In genomic region chr16:4517812-4518211, GRCh38 we compare ENCODE assay signal across 9 cellular contexts. TPM values are rescaled to one million over a fixed set of nuclear protein-coding genes. Genes with fewer than 3 reads are reported as not detected.
DNase-seq lines count a peak whose midpoint lies in the region; ATAC-seq, FAIRE-seq and TF ChIP-seq lines count a peak whose summit lies in the region.
"Had no signal": no experiment of that assay in that cellular context is flagged by ENCODE, and none has a peak within 500 bp of the region (broad histone marks: within the 10 kb centered on the region; RNA-seq: fewer than 3 reads in every experiment).

No MANE protein-coding gene starts in this region.

- H2AFZ ChIP-seq in K562 (ENCODE audit: low read depth, low read length), result no peak overlapping the region

- H3K9me3 ChIP-seq in K562 (replicated peaks; ENCODE audit: control insufficient read depth, insufficient read depth, low read depth, low read length), result no peaks in the 10 kb centered on the region
- H3K9me3 ChIP-seq in lower lobe of right lung, result no peaks in the 10 kb centered on the region
- H3K9me3 ChIP-seq in effector memory CD4-positive, alpha-beta T cell (ENCODE audit: control insufficient read depth, low read length), result no peaks in the 10 kb centered on the region

- no peak for TF ChIP-seq POLR2A in K562 (conservative IDR thresholded peaks at IDR 0.05)

- H3K27ac ChIP-seq in K562 (ENCODE audit: extremely low read depth, low read depth, low read length) (no peak overlapping the region), lower lobe of right lung (no peak overlapping the region)
- H3K27ac ChIP-seq in effector memory CD4-positive, alpha-beta T cell (ENCODE audit: insufficient read depth, low read length, poor library complexity, severe bottlenecking), result no peak overlapping the region

- CTCF ChIA-PET in K562 (lab: Yijun Ruan, JAX; ENCODE audit: low intra/inter-chr PET ratio), result interaction anchor here (0.6 to 3.0 kb wide), 5 partner anchors 68 to 884 kb away, joined by 3 to 13 read pairs (median 4); no protein-coding TSS in a partner anchor

- intact Hi-C loops in K562 (cut with micrococcal nuclease), result loop anchor here (2.0 kb wide), 1 partner anchor 67 kb away; no protein-coding TSS in a partner anchor
- intact Hi-C loops in lower lobe of right lung (cut with DNase I), result no loop called here

- no peaks in the 10 kb centered on the region for H4K20me1 ChIP-seq in K562 (replicated peaks; ENCODE audit: control insufficient read depth, insufficient read depth, low read length)

- no TSS peak for BruUV-seq in K562 (replicated peaks; lab: Mats Ljungman, UMichigan)

- H3K4me3 ChIP-seq in GM12865 (ENCODE audit: low read depth, low read length) (no peak overlapping the region), K562 (no peak overlapping the region), lower lobe of right lung (no peak overlapping the region)
- H3K4me3 ChIP-seq in effector memory CD4-positive, alpha-beta T cell (ENCODE audit: insufficient read depth, low read depth, low read length, poor library complexity, severe bottlenecking), result no peak overlapping the region

- WGBS in K562 (ENCODE audit: insufficient coverage, low coverage, missing lambda C conversion rate), result 11% methylated on average over 6 of the region's 6 CpGs

- TF ChIP-seq CTCF in GM12865 (IDR thresholded peaks at IDR 0.05; ENCODE audit: insufficient read depth, low read depth, low read length, missing control alignments) (peak; percentile 59), K562 (IDR thresholded peaks at IDR 0.05 in 2 of 3, conservative IDR thresholded peaks at IDR 0.05 in 1 of 3; ENCODE audit: insufficient read depth in 2 of 3, low read depth in 1 of 3, low read length in 3 of 3) (peak; percentile 84 to 88 (median 85)), lower lobe of right lung (IDR thresholded peaks at IDR 0.05) (peak; percentile 50)

- H3K36me3 ChIP-seq in K562 (ENCODE audit: control insufficient read depth, insufficient read depth, low read length) (peaks cover 4% of the 10 kb centered on the region; the same call in 1 of the 3 replicates), lower lobe of right lung (peaks cover 14% of the 10 kb centered on the region)
- peaks cover 6% of the 10 kb centered on the region for H3K36me3 ChIP-seq in effector memory CD4-positive, alpha-beta T cell (ENCODE audit: control insufficient read depth, insufficient read depth, low read length)

- no peak overlapping the region for H3K4me2 ChIP-seq in K562 (ENCODE audit: insufficient read depth, low read length)

- ATAC-seq in K562 (peak; percentile 90), lower lobe of right lung (peak; percentile 26 to 31), HG02938 (IDR thresholded peaks at IDR 0.05; ENCODE audit: unreplicated experiment) (no peak), HG03039 (IDR thresholded peaks at IDR 0.05; ENCODE audit: unreplicated experiment) (no peak)

- no peak overlapping the region for H3K9ac ChIP-seq in K562 (ENCODE audit: insufficient read depth in 1 of 2, low read depth in 2 of 2, low read length in 2 of 2)

- H3K4me1 ChIP-seq in K562 (replicated peaks in 1 of 2; ENCODE audit: control insufficient read depth in 2 of 2, insufficient read depth in 2 of 2, low read length in 2 of 2), result peaks cover 4 to 22% of the 10 kb centered on the region in 2 experiments; a peak in 4 of 5 replicates
- H3K4me1 ChIP-seq in lower lobe of right lung, result peaks cover 35% of the 10 kb centered on the region
- peaks cover 24% of the 10 kb centered on the region for H3K4me1 ChIP-seq in effector memory CD4-positive, alpha-beta T cell (ENCODE audit: control insufficient read depth, insufficient read depth, low read length, poor library complexity, severe bottlenecking)

- TF ChIP-seq RAD21 in K562 (CRISPR knock-in tag; conservative IDR thresholded peaks at IDR 0.05 in 1 of 2, IDR thresholded peaks at IDR 0.05 in 1 of 2), result peak; percentile 70 to 84

- POLR2A ChIA-PET in K562 (lab: Yijun Ruan, JAX), result interaction anchor here (0.6 kb wide), 1 partner anchor 88 kb away, joined by 4 read pairs; no protein-coding TSS in a partner anchor

- no peaks in the 10 kb centered on the region for H3K27me3 ChIP-seq in K562 (ENCODE audit: control insufficient read depth in 2 of 2, insufficient read depth in 2 of 2, low read length in 2 of 2)
- H3K27me3 ChIP-seq in lower lobe of right lung (ENCODE audit: low read depth), result no peaks in the 10 kb centered on the region
- no peaks in the 10 kb centered on the region for H3K27me3 ChIP-seq in effector memory CD4-positive, alpha-beta T cell (replicated peaks; ENCODE audit: control insufficient read depth, insufficient read depth, low read length, poor library complexity, severe bottlenecking)

- TF ChIP-seq EP300 in K562 (IDR thresholded peaks at IDR 0.05; ENCODE audit: low read length), result no peak

- DNase-seq in GM12865 (ENCODE audit: low read depth) (peak; percentile 32), NCI-H1694 (lab: John Stamatoyannopoulos, UW) (peak; percentile 34), K562 (ENCODE audit: extremely low read depth in 1 of 4, low spot score in 3 of 4) (peak; percentile 46 to 59 (median 54)), lower lobe of right lung (no peak)
- DNase-seq in effector memory CD4-positive, alpha-beta T cell, result no peak
- no peak for DNase-seq in stimulated activated CD4-positive, alpha-beta T cell treated with anti-CD3 and anti-CD28 coated beads, Interleukin-12 subunit alpha, Interleukin-12 subunit beta, amount 100 ng/mL, for 4 hours

- H3K9me1 ChIP-seq in K562 (ENCODE audit: control insufficient read depth, insufficient read depth, low read length), result no peaks in the 10 kb centered on the region

- FAIRE-seq in K562 (lab: Jason Lieb, UNC), result peak; percentile 79
- FAIRE-seq: TTC549 had no signal

- no peaks in the 10 kb centered on the region for H3K79me2 ChIP-seq in K562 (ENCODE audit: control insufficient read depth, insufficient read depth, low read length)

- in situ Hi-C loops in K562 (cut with MboI), result loop anchor here (10.0 kb wide), 1 partner anchor 437 kb away; the partner anchor contains the start of gene SEC14L5

RNA-seq across cellular contexts. Expression of gene CDIP1, which starts 20.8 kb away (rescaled TPM):
- total RNA-seq in K562 (2011; cell fraction: chromatin; rRNA removed; ENCODE audit: low replicate concordance), result not detected in 2 replicates
- not detected in 2 replicates for total RNA-seq in K562 (2011; cell fraction: nucleolus; rRNA removed)
- total RNA-seq in K562 (2011; cell fraction: nucleoplasm; rRNA removed), result not detected in 2 replicates
- total RNA-seq in K562 (2014; rRNA removed) (not detected in 2 replicates), K562 (2014; rRNA removed; fragmentation: Illumina TruSeq; extraction: Trizol) (not detected in 2 replicates), K562 (2015; rRNA removed; fragmentation: Illumina TruSeq; extraction: Trizol) (not detected in 2 replicates), K562 (2021) (0.18 and 0.29 TPM in 2 replicates), lower lobe of right lung (21.1 TPM)
- polyA plus RNA-seq in K562 (2011; rRNA removed) (0.15 TPM in 1 of 2 replicates, not detected in the other), K562 (2014; fragmentation: Illumina TruSeq; extraction: Trizol) (not detected in 2 replicates), K562 (2014; fragmentation: Nextera tagmentation; extraction: Ambion mirVana) (not detected), K562 (2014; rRNA removed) (not detected in 2 replicates)
- 0.07 TPM in 1 of 2 replicates, not detected in the other for polyA plus RNA-seq in K562 (2011; cell fraction: cytosol; rRNA removed)
- polyA plus RNA-seq in K562 (2011; cell fraction: nucleus; rRNA removed), result 0.10 and 0.18 TPM in 2 replicates
- polyA plus RNA-seq in K562 (2012), result 0.31 and 0.54 TPM in 2 replicates
- not detected in 2 replicates for polyA minus RNA-seq in K562 (2011; rRNA and poly(A)+ RNA removed)
- polyA minus RNA-seq in K562 (2011; cell fraction: cytosol; rRNA and poly(A)+ RNA removed), result 1.7 TPM in 1 of 2 replicates, not detected in the other
- 0.40 and 1.1 TPM in 2 replicates for polyA minus RNA-seq in K562 (2011; cell fraction: nucleus; rRNA and poly(A)+ RNA removed)

RNA-seq across cellular contexts. Expression of gene C16orf96, which starts 38.3 kb away (rescaled TPM):
- total RNA-seq in K562 (2011; cell fraction: chromatin; rRNA removed; ENCODE audit: low replicate concordance), result not detected in 2 replicates
- total RNA-seq in K562 (2011; cell fraction: nucleolus; rRNA removed), result not detected in 2 replicates
- total RNA-seq in K562 (2011; cell fraction: nucleoplasm; rRNA removed), result not detected in 2 replicates
- total RNA-seq in K562 (2014; rRNA removed) (not detected in 2 replicates), K562 (2014; rRNA removed; fragmentation: Illumina TruSeq; extraction: Trizol) (not detected in 2 replicates), K562 (2015; rRNA removed; fragmentation: Illumina TruSeq; extraction: Trizol) (not detected in 2 replicates), K562 (2021) (not detected in 2 replicates), lower lobe of right lung (0.21 TPM)
- polyA plus RNA-seq in K562 (2011; rRNA removed) (not detected in 2 replicates), K562 (2014; fragmentation: Illumina TruSeq; extraction: Trizol) (not detected in 2 replicates), K562 (2014; fragmentation: Nextera tagmentation; extraction: Ambion mirVana) (not detected), K562 (2014; rRNA removed) (not detected in 2 replicates)
- not detected in 2 replicates for polyA plus RNA-seq in K562 (2011; cell fraction: cytosol; rRNA removed)
- polyA plus RNA-seq in K562 (2011; cell fraction: nucleus; rRNA removed), result not detected in 2 replicates
- not detected in 2 replicates for polyA plus RNA-seq in K562 (2012)
- polyA minus RNA-seq in K562 (2011; rRNA and poly(A)+ RNA removed), result not detected in 2 replicates
- polyA minus RNA-seq in K562 (2011; cell fraction: cytosol; rRNA and poly(A)+ RNA removed), result not detected in 2 replicates
- polyA minus RNA-seq in K562 (2011; cell fraction: nucleus; rRNA and poly(A)+ RNA removed), result not detected in 2 replicates

RNA-seq across cellular contexts. Expression of gene HMOX2, which starts 41.6 kb away (rescaled TPM):
- 31.3 and 64.7 TPM in 2 replicates for total RNA-seq in K562 (2011; cell fraction: chromatin; rRNA removed; ENCODE audit: low replicate concordance)
- total RNA-seq in K562 (2011; cell fraction: nucleolus; rRNA removed), result 39.3 and 41.4 TPM in 2 replicates
- total RNA-seq in K562 (2011; cell fraction: nucleoplasm; rRNA removed), result 40.9 and 52.2 TPM in 2 replicates
- total RNA-seq in K562 (2014; rRNA removed) (78.6 and 84.7 TPM in 2 replicates), K562 (2014; rRNA removed; fragmentation: Illumina TruSeq; extraction: Trizol) (43.9 and 50.4 TPM in 2 replicates), K562 (2015; rRNA removed; fragmentation: Illumina TruSeq; extraction: Trizol) (60.0 and 66.7 TPM in 2 replicates), K562 (2021) (57.4 and 63.9 TPM in 2 replicates), lower lobe of right lung (53.8 TPM)
- polyA plus RNA-seq in K562 (2011; rRNA removed) (55.5 and 55.8 TPM in 2 replicates), K562 (2014; fragmentation: Illumina TruSeq; extraction: Trizol) (62.8 and 71.3 TPM in 2 replicates), K562 (2014; fragmentation: Nextera tagmentation; extraction: Ambion mirVana) (10 to 100 TPM; 26.8 to 46.3 TPM), K562 (2014; rRNA removed) (87.4 and 88.1 TPM in 2 replicates)
- polyA plus RNA-seq in K562 (2011; cell fraction: cytosol; rRNA removed), result 47.4 and 72.1 TPM in 2 replicates
- 28.3 and 31.1 TPM in 2 replicates for polyA plus RNA-seq in K562 (2011; cell fraction: nucleus; rRNA removed)
- polyA plus RNA-seq in K562 (2012), result 55.2 and 61.7 TPM in 2 replicates
- polyA minus RNA-seq in K562 (2011; rRNA and poly(A)+ RNA removed), result 43.3 and 52.3 TPM in 2 replicates
- 16.7 and 17.6 TPM in 2 replicates for polyA minus RNA-seq in K562 (2011; cell fraction: cytosol; rRNA and poly(A)+ RNA removed)
- polyA minus RNA-seq in K562 (2011; cell fraction: nucleus; rRNA and poly(A)+ RNA removed), result 13.6 and 15.0 TPM in 2 replicates

RNA-seq across cellular contexts. Expression of gene NMRAL1, which starts 43.4 kb away (rescaled TPM):
- 43.9 and 112 TPM in 2 replicates for total RNA-seq in K562 (2011; cell fraction: chromatin; rRNA removed; ENCODE audit: low replicate concordance)
- total RNA-seq in K562 (2011; cell fraction: nucleolus; rRNA removed), result 97.0 and 99.2 TPM in 2 replicates
- 59.2 and 66.6 TPM in 2 replicates for total RNA-seq in K562 (2011; cell fraction: nucleoplasm; rRNA removed)
- total RNA-seq in K562 (2014; rRNA removed) (111 and 116 TPM in 2 replicates), K562 (2014; rRNA removed; fragmentation: Illumina TruSeq; extraction: Trizol) (22.7 and 31.4 TPM in 2 replicates), K562 (2015; rRNA removed; fragmentation: Illumina TruSeq; extraction: Trizol) (62.5 and 66.7 TPM in 2 replicates), K562 (2021) (84.1 and 93.6 TPM in 2 replicates), lower lobe of right lung (43.5 TPM)
- polyA plus RNA-seq in K562 (2011; rRNA removed) (51.1 and 59.7 TPM in 2 replicates), K562 (2014; fragmentation: Illumina TruSeq; extraction: Trizol) (63.2 and 88.3 TPM in 2 replicates), K562 (2014; fragmentation: Nextera tagmentation; extraction: Ambion mirVana) (10 to 100 TPM in 1 of 2 experiments, 1 to 10 TPM in 1; 6.3 to 16.8 TPM), K562 (2014; rRNA removed) (83.9 and 90.2 TPM in 2 replicates)
- polyA plus RNA-seq in K562 (2011; cell fraction: cytosol; rRNA removed), result 105 and 154 TPM in 2 replicates
- polyA plus RNA-seq in K562 (2011; cell fraction: nucleus; rRNA removed), result 56.5 and 83.6 TPM in 2 replicates
- 64.0 and 95.8 TPM in 2 replicates for polyA plus RNA-seq in K562 (2012)
- 37.2 and 42.5 TPM in 2 replicates for polyA minus RNA-seq in K562 (2011; rRNA and poly(A)+ RNA removed)
- 39.4 and 52.3 TPM in 2 replicates for polyA minus RNA-seq in K562 (2011; cell fraction: cytosol; rRNA and poly(A)+ RNA removed)
- 24.5 and 26.7 TPM in 2 replicates for polyA minus RNA-seq in K562 (2011; cell fraction: nucleus; rRNA and poly(A)+ RNA removed)

Comparison
In these comparisons a context has a peak if more than half of its experiments do, and no peak if none do; other contexts are left out.
1. DNase-seq: peak in GM12865 (single experiment), NCI-H1694 (single experiment) and K562 (4 of 4); none in lower lobe of right lung (single experiment), effector memory CD4-positive, alpha-beta T cell (0 of 3) and stimulated activated CD4-positive, alpha-beta T cell treated with anti-CD3 and anti-CD28 coated beads, Interleukin-12 subunit alpha, Interleukin-12 subunit beta, amount 100 ng/mL, for 4 hours (single experiment).
2. ATAC-seq: peak in K562 (single experiment) and lower lobe of right lung (2 of 2); none in HG02938 (single experiment) and HG03039 (single experiment).
3. RNA of gene CDIP1, which starts 20.8 kb away (total RNA-seq): 21.1 TPM in lower lobe of right lung (single experiment); 0.18 to 0.29 TPM in K562; every median in the first group is over 10 times any median in the second.
4. Peak in every context shown above with its lines, with median percentiles within 50 percentile points of each other: CTCF ChIP-seq.